In genomic region chr4:76535603-76536380, GRCh38 we compare ENCODE assay signal across 12 cellular contexts.
A peak's percentile ranks its signal among the peaks of the same experiment; 100 is the strongest.
DNase-seq lines count a peak whose midpoint lies in the region; ATAC-seq and TF ChIP-seq lines count a peak whose summit lies in the region.
"Had no signal": no experiment of that assay in that cellular context is flagged by ENCODE, and none has a peak within 500 bp of the region (broad histone marks: within the 10 kb centered on the region; RNA-seq: fewer than 3 reads in every experiment).

No MANE protein-coding gene starts in this region.

- in situ Hi-C loops in GM13977 (cut with MboI; ENCODE audit: low pct_unique_long_range_greater_than_20kb, low sequenced_read_pairs, unreplicated experiment) = no loop called here

- peaks cover 34% of the 10 kb centered on the region for H3K4me1 Mint-ChIP-seq in WTC11
- H3K4me1 Mint-ChIP-seq in mesothelial cell of epicardium = peaks cover 22% of the 10 kb centered on the region

- TF ChIP-seq CTCF in WTC11 (IDR thresholded peaks at IDR 0.05) (no peak), mesothelial cell of epicardium (IDR thresholded peaks at IDR 0.05; ENCODE audit: unreplicated experiment) (no peak), GM13977 (IDR thresholded peaks at IDR 0.05; ENCODE audit: extremely low read depth, insufficient read depth, missing control alignments) (no peak)

- no peak overlapping the region for H3K4me3 Mint-ChIP-seq in WTC11
- H3K4me3 Mint-ChIP-seq in mesothelial cell of epicardium = no peak overlapping the region
- H3K4me3 Mint-ChIP-seq: activated CD4-positive, alpha-beta memory T cell treated with anti-CD3 and anti-CD28 coated beads for 36 hours; stimulated activated naive CD8-positive, alpha-beta T cell treated with anti-CD3 and anti-CD28 coated beads, Interleukin-15, Interleukin-2, amounts not matched to agents 100 ng/mL and 50 ng/mL, for 24 hours had no signal

- CTCF ChIA-PET in WTC11 (lab: Charles Lee) = no interaction called here

- H3K27ac Mint-ChIP-seq in WTC11 (peak overlapping the region; percentile 19; the same call in 1 of the 2 replicates), mesothelial cell of epicardium (peak overlapping the region; percentile 53)
- H3K27ac Mint-ChIP-seq: activated CD4-positive, alpha-beta memory T cell treated with anti-CD3 and anti-CD28 coated beads for 36 hours; stimulated activated naive CD8-positive, alpha-beta T cell treated with anti-CD3 and anti-CD28 coated beads, Interleukin-15, Interleukin-2, amounts not matched to agents 100 ng/mL and 50 ng/mL, for 24 hours had no signal

- DNase-seq in DMS153 treated with DMSO at 0.1 percent for 48 hours (lab: John Stamatoyannopoulos, UW; ENCODE audit: unreplicated experiment) (peak; percentile 17), HS-27A (ENCODE audit: low read depth) (peak; percentile 66), WTC11 (ENCODE audit: low spot score) (no peak), mesothelial cell of epicardium (ENCODE audit: low spot score in 2 of 2, unreplicated experiment in 2 of 2) (no peak), DMS53 (lab: John Stamatoyannopoulos, UW) (no peak), GM13977 (ENCODE audit: low spot score) (no peak), RKO (ENCODE audit: low spot score) (no peak)
- DNase-seq: activated CD4-positive, alpha-beta memory T cell treated with anti-CD3 and anti-CD28 coated beads for 36 hours; activated gamma-delta T cell treated with Interleukin-2 at 50 U/mL for 16 hours; NCI-H1092 had no signal

- no peaks in the 10 kb centered on the region for H3K27me3 Mint-ChIP-seq in WTC11 (ENCODE audit: low read depth)
- no peaks in the 10 kb centered on the region for H3K27me3 Mint-ChIP-seq in mesothelial cell of epicardium (ENCODE audit: low read depth)
- H3K27me3 Mint-ChIP-seq: activated CD4-positive, alpha-beta memory T cell treated with anti-CD3 and anti-CD28 coated beads for 36 hours had no signal

- ATAC-seq in WTC11 (no peak), GM18520 (IDR thresholded peaks at IDR 0.05; ENCODE audit: unreplicated experiment) (no peak)

- no peaks in the 10 kb centered on the region for H3K36me3 Mint-ChIP-seq in WTC11
- H3K36me3 Mint-ChIP-seq in mesothelial cell of epicardium = no peaks in the 10 kb centered on the region
- H3K36me3 Mint-ChIP-seq: activated CD4-positive, alpha-beta memory T cell treated with anti-CD3 and anti-CD28 coated beads for 36 hours had no signal

- H3K9me3 Mint-ChIP-seq in WTC11 (no peaks in the 10 kb centered on the region), mesothelial cell of epicardium (no peaks in the 10 kb centered on the region)
- H3K9me3 Mint-ChIP-seq: activated CD4-positive, alpha-beta memory T cell treated with anti-CD3 and anti-CD28 coated beads for 36 hours; stimulated activated naive CD8-positive, alpha-beta T cell treated with anti-CD3 and anti-CD28 coated beads, Interleukin-15, Interleukin-2, amounts not matched to agents 100 ng/mL and 50 ng/mL, for 24 hours had no signal

- POLR2A ChIA-PET in WTC11 (lab: Charles Lee) = no interaction called here

TF ChIP-seq in WTC11, 78 proteins besides CTCF, POLR2A, EP300 and RAD21:
- TF ChIP-seq MLX (CRISPR knock-in tag; IDR thresholded peaks at IDR 0.05) = no peak
- TF ChIP-seq, protein P1, sequence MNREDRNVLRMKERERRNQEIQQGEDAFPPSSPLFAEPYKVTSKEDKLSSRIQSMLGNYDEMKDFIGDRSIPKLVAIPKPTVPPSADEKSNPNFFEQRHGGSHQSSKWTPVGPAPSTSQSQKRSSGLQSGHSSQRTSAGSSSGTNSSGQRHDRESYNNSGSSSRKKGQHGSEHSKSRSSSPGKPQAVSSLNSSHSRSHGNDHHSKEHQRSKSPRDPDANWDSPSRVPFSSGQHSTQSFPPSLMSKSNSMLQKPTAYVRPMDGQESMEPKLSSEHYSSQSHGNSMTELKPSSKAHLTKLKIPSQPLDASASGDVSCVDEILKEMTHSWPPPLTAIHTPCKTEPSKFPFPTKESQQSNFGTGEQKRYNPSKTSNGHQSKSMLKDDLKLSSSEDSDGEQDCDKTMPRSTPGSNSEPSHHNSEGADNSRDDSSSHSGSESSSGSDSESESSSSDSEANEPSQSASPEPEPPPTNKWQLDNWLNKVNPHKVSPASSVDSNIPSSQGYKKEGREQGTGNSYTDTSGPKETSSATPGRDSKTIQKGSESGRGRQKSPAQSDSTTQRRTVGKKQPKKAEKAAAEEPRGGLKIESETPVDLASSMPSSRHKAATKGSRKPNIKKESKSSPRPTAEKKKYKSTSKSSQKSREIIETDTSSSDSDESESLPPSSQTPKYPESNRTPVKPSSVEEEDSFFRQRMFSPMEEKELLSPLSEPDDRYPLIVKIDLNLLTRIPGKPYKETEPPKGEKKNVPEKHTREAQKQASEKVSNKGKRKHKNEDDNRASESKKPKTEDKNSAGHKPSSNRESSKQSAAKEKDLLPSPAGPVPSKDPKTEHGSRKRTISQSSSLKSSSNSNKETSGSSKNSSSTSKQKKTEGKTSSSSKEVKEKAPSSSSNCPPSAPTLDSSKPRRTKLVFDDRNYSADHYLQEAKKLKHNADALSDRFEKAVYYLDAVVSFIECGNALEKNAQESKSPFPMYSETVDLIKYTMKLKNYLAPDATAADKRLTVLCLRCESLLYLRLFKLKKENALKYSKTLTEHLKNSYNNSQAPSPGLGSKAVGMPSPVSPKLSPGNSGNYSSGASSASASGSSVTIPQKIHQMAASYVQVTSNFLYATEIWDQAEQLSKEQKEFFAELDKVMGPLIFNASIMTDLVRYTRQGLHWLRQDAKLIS (CRISPR knock-in tag; IDR thresholded peaks at IDR 0.05; ENCODE audit: borderline replicate concordance) = no peak
TF ChIP-seq in WTC11: peak in this region for 0.

Comparison
In these comparisons a context has a peak if more than half of its experiments do, and no peak if none do; other contexts are left out.
1. DNase-seq: peak in DMS153 treated with DMSO at 0.1 percent for 48 hours (single experiment) and HS-27A (single experiment); none in WTC11 (single experiment), mesothelial cell of epicardium (0 of 2), DMS53 (single experiment), GM13977 (single experiment) and RKO (single experiment).